In genomic region chr10:78972947-78973900, GRCh38 we compare ENCODE assay signal across 8 cellular contexts.
DNase-seq lines count a peak whose midpoint lies in the region; ATAC-seq and TF ChIP-seq lines count a peak whose summit lies in the region.

No MANE protein-coding gene starts in this region.

- no peaks in the 10 kb centered on the region for H3K79me2 ChIP-seq in OCI-LY7 (ENCODE audit: insufficient read depth, low read depth, low read length)

- H3K9me3 ChIP-seq in OCI-LY7 (ENCODE audit: low read length) = no peaks in the 10 kb centered on the region

- peak; percentile 38 for TF ChIP-seq POLR2A in erythroblast (IDR thresholded peaks at IDR 0.05; ENCODE audit: low read length)

- peak overlapping the region; percentile 66 for H3K4me3 ChIP-seq in OCI-LY7 (ENCODE audit: low read depth, low read length, poor library complexity, severe bottlenecking)

- no peaks in the 10 kb centered on the region for H3K9me3 Mint-ChIP-seq in activated T-cell treated with anti-CD3 and anti-CD28 coated beads, Interleukin-2, amount 50 U/mL, for 24 hours

- intact Hi-C loops in OCI-LY7 (cut with micrococcal nuclease; ENCODE audit: unreplicated experiment) = loop anchor here (5.0 kb wide), 1 partner anchor 94 kb away; the partner anchor contains the start of gene ZMIZ1

- H3K36me3 Mint-ChIP-seq in activated T-cell treated with anti-CD3 and anti-CD28 coated beads, Interleukin-2, amount 50 U/mL, for 24 hours (ENCODE audit: low read depth) = no peaks in the 10 kb centered on the region

- H3K27me3 Mint-ChIP-seq in activated T-cell treated with anti-CD3 and anti-CD28 coated beads, Interleukin-2, amount 50 U/mL, for 24 hours = no peaks in the 10 kb centered on the region

- peak overlapping the region; percentile 60 for H3K4me3 Mint-ChIP-seq in activated T-cell treated with anti-CD3 and anti-CD28 coated beads, Interleukin-2, amount 50 U/mL, for 24 hours

- no peaks in the 10 kb centered on the region for H3K36me3 ChIP-seq in OCI-LY7 (ENCODE audit: insufficient read depth, low read length)

- H3K4me1 Mint-ChIP-seq in activated T-cell treated with anti-CD3 and anti-CD28 coated beads, Interleukin-2, amount 50 U/mL, for 24 hours (ENCODE audit: low read depth) = peaks cover 33% of the 10 kb centered on the region

- POLR2A ChIA-PET in OCI-LY7 (lab: Charles Lee) = interaction anchor here (0.9 to 1.2 kb wide), 4 partner anchors 9 to 18 kb away, joined by 3 to 4 read pairs (median 3); no protein-coding TSS in a partner anchor

- no peak for TF ChIP-seq CTCF in OCI-LY7 (conservative IDR thresholded peaks at IDR 0.05; ENCODE audit: low read length)

- H3K27ac Mint-ChIP-seq in activated T-cell treated with anti-CD3 and anti-CD28 coated beads, Interleukin-2, amount 50 U/mL, for 24 hours = peak overlapping the region; percentile 81

- H2AFZ ChIP-seq in OCI-LY7 (ENCODE audit: low read length) = peak overlapping the region; percentile 84

- H3K4me2 ChIP-seq in OCI-LY7 (ENCODE audit: low read length) = peak overlapping the region; percentile 96

- no peaks in the 10 kb centered on the region for H3K9me2 ChIP-seq in OCI-LY7 (ENCODE audit: insufficient read depth, low read length)

- peak; percentile 89 for ATAC-seq in GM21529 (IDR thresholded peaks at IDR 0.05; ENCODE audit: unreplicated experiment)

- DNase-seq in D341Med (ENCODE audit: low spot score) (peak; percentile 81), HuH-7.5 (ENCODE audit: low spot score) (peak; percentile 88), OCI-LY7 (ENCODE audit: low spot score) (peak; percentile 88), erythroblast (lab: John Stamatoyannopoulos, UW) (peak; percentile 84 to 86), mucosa of gallbladder (ENCODE audit: low spot score) (peak; percentile 82)
- peak; percentile 79 for DNase-seq in activated T-cell treated with anti-CD3 and anti-CD28 coated beads, Interleukin-2, amount 50 U/mL, for 24 hours
- DNase-seq in stimulated activated CD8-positive, alpha-beta memory T cell treated with anti-CD3 and anti-CD28 coated beads, Interleukin-4, amount 100 ng/mL, for 1 hour (ENCODE audit: low read depth in 2 of 2, low spot score in 1 of 2) = peak; percentile 41 to 48

- CTCF ChIA-PET in OCI-LY7 (lab: Charles Lee; ENCODE audit: unreplicated experiment) = interaction anchor here (0.6 to 0.7 kb wide), 3 partner anchors 220 to 1457 kb away, joined by 3 to 6 read pairs (median 4); no protein-coding TSS in a partner anchor

- H3K4me1 ChIP-seq in OCI-LY7 (ENCODE audit: insufficient read depth, low read length, poor library complexity, severe bottlenecking) = peaks cover 19% of the 10 kb centered on the region

- H3K27ac ChIP-seq in OCI-LY7 (ENCODE audit: low read depth, low read length, poor library complexity, severe bottlenecking) = no peak overlapping the region

- no peaks in the 10 kb centered on the region for H4K20me1 ChIP-seq in OCI-LY7 (ENCODE audit: insufficient read depth, low read length)

- BruUV-seq in OCI-LY7 (replicated peaks; lab: Mats Ljungman, UMichigan) = no TSS peak
